Comparison of ENCODE assay signal across 23 cellular contexts in genomic region chr16:31258366-31258765, GRCh38. TPM values are rescaled to one million over a fixed set of nuclear protein-coding genes. Genes with fewer than 3 reads are reported as not detected.
DNase-seq lines count a peak whose midpoint lies in the region; ATAC-seq and TF ChIP-seq lines count a peak whose summit lies in the region.
"Had no signal": no experiment of that assay in that cellular context is flagged by ENCODE, and none has a peak within 500 bp of the region (broad histone marks: within the 10 kb centered on the region; RNA-seq: fewer than 3 reads in every experiment).

No MANE protein-coding gene starts in this region.

- TF ChIP-seq POLR2A in uterus (IDR thresholded peaks at IDR 0.05) (no peak), sigmoid colon (IDR thresholded peaks at IDR 0.05) (no peak)

- H3K36me3 Mint-ChIP-seq in T-helper 17 cell (ENCODE audit: low read depth), result peaks cover 2% of the 10 kb centered on the region
- H3K36me3 Mint-ChIP-seq: CD4-positive, alpha-beta memory T cell had no signal

- TF ChIP-seq CTCF in upper lobe of right lung (IDR thresholded peaks at IDR 0.05) (no peak), uterus (IDR thresholded peaks at IDR 0.05) (no peak), sigmoid colon (IDR thresholded peaks at IDR 0.05) (no peak)

- peaks cover 32% of the 10 kb centered on the region for H3K4me1 Mint-ChIP-seq in T-helper 17 cell

- no peaks in the 10 kb centered on the region for H3K36me3 ChIP-seq in upper lobe of right lung
- H3K36me3 ChIP-seq in uterus, result no peaks in the 10 kb centered on the region
- no peaks in the 10 kb centered on the region for H3K36me3 ChIP-seq in sigmoid colon
- H3K36me3 ChIP-seq: BE2C, HAP-1 had no signal

- no peak overlapping the region for H3K27ac Mint-ChIP-seq in T-helper 17 cell
- H3K27ac Mint-ChIP-seq: CD4-positive, alpha-beta memory T cell had no signal

- TF ChIP-seq EP300 in sigmoid colon (IDR thresholded peaks at IDR 0.05), result no peak

- H3K27me3 Mint-ChIP-seq in T-helper 17 cell, result peaks cover 5% of the 10 kb centered on the region

- H3K27ac ChIP-seq in upper lobe of right lung, result no peak overlapping the region
- H3K27ac ChIP-seq in uterus, result no peak overlapping the region
- no peak overlapping the region for H3K27ac ChIP-seq in sigmoid colon
- H3K27ac ChIP-seq: 22Rv1 had no signal

- intact Hi-C loops in cardiac septum (cut with DNase I) (no loop called here), left cardiac atrium (cut with DNase I) (no loop called here), upper lobe of right lung (cut with DNase I) (loop anchor here (10.0 kb wide), 1 partner anchor 54 kb away; the partner anchor contains the start of gene PYCARD), uterus (cut with DNase I; ENCODE audit: low total_unique reads) (no loop called here), sigmoid colon (cut with DNase I) (no loop called here)

- WGBS in sigmoid colon, 2 donors, result 84 to 87% methylated on average over 4 of the region's 4 CpGs

- H3K27me3 ChIP-seq in upper lobe of right lung (no peaks in the 10 kb centered on the region), uterus (no peaks in the 10 kb centered on the region), sigmoid colon (peaks cover 0 to 3% (median 0%) of the 10 kb centered on the region in 3 donors)

- DNase-seq in cardiac septum (ENCODE audit: low spot score) (peak; percentile 19), left cardiac atrium (no peak), T-helper 17 cell (no peak), mesenteric fat pad (ENCODE audit: low spot score) (peak; percentile 37), upper lobe of right lung (peak; percentile 6), uterus (no peak), sigmoid colon (no peak)
- DNase-seq: AML-193; BE2C; C1 segment of cervical spinal cord; Calu3; CD4-positive, alpha-beta memory T cell; COR-L47; DMS53; DMS79 treated with DMSO at 0.1 percent for 48 hours; GF-D8; GOT3 had no signal

- ATAC-seq in left cardiac atrium, result no peak
- ATAC-seq in T-helper 17 cell, result no peak
- ATAC-seq in upper lobe of right lung, result no peak
- ATAC-seq in HG03442 (IDR thresholded peaks at IDR 0.05; ENCODE audit: unreplicated experiment), result no peak

- H3K9me3 ChIP-seq in T-helper 17 cell (ENCODE audit: control insufficient read depth, low read length, poor library complexity, severe bottlenecking), result no peaks in the 10 kb centered on the region
- H3K9me3 ChIP-seq in upper lobe of right lung, result no peaks in the 10 kb centered on the region
- H3K9me3 ChIP-seq in uterus, result no peaks in the 10 kb centered on the region
- H3K9me3 ChIP-seq in sigmoid colon, result no peaks in the 10 kb centered on the region
- H3K9me3 ChIP-seq: BE2C, HAP-1 had no signal

- H3K4me1 ChIP-seq in upper lobe of right lung (peaks cover 6% of the 10 kb centered on the region), uterus (no peaks in the 10 kb centered on the region), sigmoid colon (no peaks in the 10 kb centered on the region)
- H3K4me1 ChIP-seq: BE2C, HAP-1 had no signal

- peak overlapping the region; percentile 9 for H3K4me3 Mint-ChIP-seq in T-helper 17 cell
- H3K4me3 Mint-ChIP-seq: CD4-positive, alpha-beta memory T cell had no signal

- H3K4me3 ChIP-seq in upper lobe of right lung, result no peak overlapping the region
- H3K4me3 ChIP-seq in uterus, result no peak overlapping the region
- no peak overlapping the region for H3K4me3 ChIP-seq in sigmoid colon
- H3K4me3 ChIP-seq: HAP-1 had no signal

RNA-seq across cellular contexts. Expression of gene ITGAM, which starts 1.4 kb away (rescaled TPM):
- total RNA-seq in cardiac septum (4.8 TPM), left cardiac atrium (10 to 100 TPM in 1 of 2 donors, 1 to 10 TPM in 1; 7.4 to 22.1 TPM), T-helper 17 cell (10 to 100 TPM in 1 of 2 donors, 1 to 10 TPM in 1; 7.3 to 12.5 TPM), mesenteric fat pad (35.1 TPM), upper lobe of right lung (44.8 TPM), uterus (1 to 10 TPM; 3.1 to 7.9 (median 5.1) TPM), sigmoid colon (10 to 100 TPM in 3 of 4 donors, 1 to 10 TPM in 1; 6.4 to 15.1 (median 12.0) TPM)
- polyA plus RNA-seq in sigmoid colon, result 1 to 10 TPM; 1.2 to 6.1 (median 1.8) TPM
- total RNA-seq: Daoy had no signal
- polyA plus RNA-seq: AG04450 had no signal

RNA-seq across cellular contexts. Expression of gene PYDC1, which starts 41.4 kb away (rescaled TPM):
- not detected for total RNA-seq in cardiac septum
- not detected for total RNA-seq in left cardiac atrium
- total RNA-seq in T-helper 17 cell, result not detected
- total RNA-seq in mesenteric fat pad, result not detected
- total RNA-seq in upper lobe of right lung, result not detected
- not detected for total RNA-seq in uterus
- total RNA-seq in sigmoid colon, result not detected
- polyA plus RNA-seq in sigmoid colon, result under 1 TPM in 1 of 3 donors, not detected in 2; 0.16 TPM
- total RNA-seq: Calu3; CD4-positive, alpha-beta memory T cell; Daoy; G401 had no signal
- polyA plus RNA-seq: AG04450; CD4-positive, alpha-beta memory T cell had no signal

RNA-seq across cellular contexts. Expression of gene TRIM72, which starts 44.4 kb away (rescaled TPM):
- total RNA-seq in cardiac septum (2.4 TPM), left cardiac atrium (under 1 TPM; 0.44 to 0.47 TPM), T-helper 17 cell (under 1 TPM; 0.08 to 0.17 TPM), mesenteric fat pad (0.03 TPM), upper lobe of right lung (0.17 TPM), uterus (under 1 TPM in 1 of 4 donors, not detected in 3; under 0.01 TPM), sigmoid colon (under 1 TPM in 3 of 4 donors, not detected in 1; under 0.01 to 0.27 (median under 0.01) TPM)
- under 1 TPM; under 0.01 to 0.07 (median under 0.01) TPM for polyA plus RNA-seq in sigmoid colon
- total RNA-seq: Calu3; CD4-positive, alpha-beta memory T cell; Daoy; G401 had no signal
- polyA plus RNA-seq: AG04450; CD4-positive, alpha-beta memory T cell had no signal

RNA-seq across cellular contexts. Expression of gene PYCARD, which starts 55.8 kb away (rescaled TPM):
- total RNA-seq in cardiac septum (3.2 TPM), left cardiac atrium (10 to 100 TPM; 10.8 to 19.1 TPM), T-helper 17 cell (10 to 100 TPM; 17.9 to 22.1 TPM), mesenteric fat pad (22.4 TPM), upper lobe of right lung (49.5 TPM), uterus (10 to 100 TPM; 12.7 to 87.1 (median 18.0) TPM), sigmoid colon (10 to 100 TPM; 21.0 to 24.6 (median 23.5) TPM)
- polyA plus RNA-seq in sigmoid colon, result 100 to 1,000 TPM in 2 of 3 donors, 10 to 100 TPM in 1; 93.1 to 120 (median 107) TPM

Comparison
In these comparisons a context has a peak if more than half of its experiments do, and no peak if none do; other contexts are left out.
1. DNase-seq: peak in cardiac septum (single experiment), mesenteric fat pad (single experiment) and upper lobe of right lung (single experiment); none in left cardiac atrium (single experiment), T-helper 17 cell (0 of 3), uterus (0 of 2) and sigmoid colon (single experiment).